In genomic region chr10:59790080-59790479, GRCh38 we compare ENCODE assay signal across 16 cellular contexts. TPM values are rescaled to one million over a fixed set of nuclear protein-coding genes. Genes with fewer than 3 reads are reported as not detected.
"Had no signal": no experiment of that assay in that cellular context is flagged by ENCODE, and none has a peak within 500 bp of the region (broad histone marks: within the 10 kb centered on the region; RNA-seq: fewer than 3 reads in every experiment).

No MANE protein-coding gene starts in this region.

RNA-seq across cellular contexts. Expression of gene MRLN, which starts 36.8 kb away (rescaled TPM):
- total RNA-seq: naive thymus-derived CD8-positive, alpha-beta T cell; natural killer cell treated with Interleukin-12 subunit alpha and Interleukin-12 subunit beta and Interleukin-15 and Interleukin-18, amount 100 ng/mL, for 72 hours; neural crest cell; omental fat pad; osteocyte; prostate gland; pulmonary artery endothelial cell; right atrium auricular region; sciatic nerve; smooth muscle cell; spleen; suprapubic skin; testis; transverse colon; upper lobe of right lung had no signal
- polyA plus RNA-seq: naive thymus-derived CD8-positive, alpha-beta T cell; smooth muscle cell; spleen; urinary bladder had no signal
